In the genomic region with DNA sequence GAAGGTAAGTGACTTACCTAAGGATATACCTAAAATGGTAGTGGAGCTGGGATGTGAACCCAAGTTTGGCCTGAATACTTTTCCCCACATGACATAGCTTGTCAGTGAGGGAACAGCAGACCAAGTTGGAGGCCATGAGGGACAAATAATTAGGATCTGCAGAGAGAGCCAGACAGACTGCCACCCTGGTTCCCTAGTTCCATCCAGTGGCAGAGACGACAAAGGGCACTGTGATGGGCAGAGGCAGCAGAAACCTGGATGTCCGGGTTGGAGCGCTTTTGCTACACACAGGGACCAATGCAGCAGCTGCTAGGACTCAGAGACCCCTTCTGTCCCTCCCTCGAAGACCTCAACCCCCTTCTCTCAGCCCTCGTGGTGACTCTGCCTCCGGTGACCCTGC, we compare ENCODE assay signal across 24 cellular contexts.
"Had no signal": no experiment of that assay in that cellular context is flagged by ENCODE, and none has a peak within 500 bp of the region (broad histone marks: within the 10 kb centered on the region; RNA-seq: fewer than 3 reads in every experiment).

No MANE protein-coding gene starts in this region.

- H3K4me3 ChIP-seq: adrenal gland, breast epithelium, colonic mucosa had no signal

- H3K27me3 ChIP-seq: adrenal gland had no signal

- H3K36me3 ChIP-seq: adrenal gland, breast epithelium, colonic mucosa had no signal

- H3K27ac ChIP-seq: adrenal gland, breast epithelium, colonic mucosa had no signal

- DNase-seq: activated CD4-positive, alpha-beta T cell treated with anti-CD3 and anti-CD28 coated beads for 4 hours; activated CD8-positive, alpha-beta memory T cell treated with anti-CD3 and anti-CD28 coated beads, Interleukin-2, amount 50 U/mL, for 4 hours; activated CD8-positive, alpha-beta T cell treated with anti-CD3 and anti-CD28 coated beads for 36 hours; activated naive CD4-positive, alpha-beta T cell treated with anti-CD3 and anti-CD28 coated beads, Interleukin-2, amount 50 U/mL, for 16 hours; activated naive CD8-positive, alpha-beta T cell treated with anti-CD3 and anti-CD28 coated beads, Interleukin-2, amount 10 ng/mL, durations not matched to agents 7 days and 5 days; activated T-cell treated with anti-CD3 and anti-CD28 coated beads, Interleukin-2, amount 50 U/mL, for 1 hour; adrenal gland; anterior cingulate cortex; caudate nucleus; colonic mucosa; Karpas-422; MM.1S; NCI-H146; NCI-H187 treated with DMSO at 0.1 percent for 48 hours; NCI-H2107; NCI-H2171 treated with DMSO at 0.1 percent for 48 hours; NCI-H226; NCI-H526; NCI-H774; NK-92 treated with Interleukin-12 subunit alpha and Interleukin-12 subunit beta, amount 100 ng/mL, for 24 hours; SHP77 treated with DMSO at 0.1 percent for 48 hours; T-helper 17 cell; T-helper 9 cell had no signal

- ATAC-seq: activated CD8-positive, alpha-beta T cell treated with anti-CD3 and anti-CD28 coated beads for 36 hours; T-helper 17 cell had no signal

- H3K9me3 ChIP-seq: adrenal gland, breast epithelium, colonic mucosa had no signal
